18 cellular contexts compared by ENCODE assay signal in the genomic region with DNA sequence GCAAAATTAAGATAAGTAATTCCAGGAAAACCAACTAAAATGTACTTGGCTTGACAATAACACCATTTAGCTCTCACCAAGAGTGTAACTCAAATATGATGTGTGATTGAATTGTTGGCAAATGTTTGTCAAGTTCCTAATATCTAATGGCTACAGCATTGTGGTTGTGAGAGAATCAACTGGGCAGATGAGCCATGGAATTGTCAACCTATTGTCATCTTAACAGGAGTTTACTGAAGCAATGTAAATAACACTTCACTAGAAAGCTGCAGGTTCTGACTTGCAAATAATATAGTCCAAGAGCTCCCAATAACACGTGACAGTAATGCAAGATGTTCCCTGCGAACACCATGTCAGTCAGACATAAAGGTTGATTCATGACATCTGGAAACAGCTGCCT.
"Had no signal": no experiment of that assay in that cellular context is flagged by ENCODE, and none has a peak within 500 bp of the region (broad histone marks: within the 10 kb centered on the region; RNA-seq: fewer than 3 reads in every experiment).

No MANE protein-coding gene starts in this region.

- H3K4me1 ChIP-seq: colonic mucosa, esophagus muscularis mucosa, left lung, vagina had no signal

- ATAC-seq: activated CD8-positive, alpha-beta T cell treated with anti-CD3 and anti-CD28 coated beads, Interleukin-2, amount 10 ng/mL, durations not matched to agents 7 days and 5 days; activated naive CD4-positive, alpha-beta T cell treated with anti-CD3 and anti-CD28 coated beads, Interleukin-2, amount 50 U/mL, for 72 hours; left lung had no signal

- H3K27me3 Mint-ChIP-seq: activated B cell treated with CpG ODN at 0.5 μM for 24 hours; activated CD4-positive, alpha-beta T cell treated with anti-CD3 and anti-CD28 coated beads, Interleukin-2, amount 10 ng/mL, durations not matched to agents 24 days and 14 days had no signal

- H3K27ac ChIP-seq: colonic mucosa, esophagus muscularis mucosa, left lung, ovary, tibial artery, vagina had no signal

- H3K27ac Mint-ChIP-seq: activated B cell treated with CpG ODN at 0.5 μM for 24 hours; activated CD4-positive, alpha-beta T cell treated with anti-CD3 and anti-CD28 coated beads, Interleukin-2, amount 10 ng/mL, durations not matched to agents 24 days and 14 days; activated CD8-positive, alpha-beta T cell treated with anti-CD3 and anti-CD28 coated beads, Interleukin-2, amount 10 ng/mL, durations not matched to agents 7 days and 5 days; activated naive CD4-positive, alpha-beta T cell treated with anti-CD3 and anti-CD28 coated beads, Interleukin-2, amount 50 U/mL, for 72 hours; naive B cell had no signal

- DNase-seq: activated B cell treated with CpG ODN at 0.5 μM for 24 hours; activated CD4-positive, alpha-beta T cell treated with anti-CD3 and anti-CD28 coated beads, Interleukin-2, amount 10 ng/mL, durations not matched to agents 24 days and 14 days; activated CD8-positive, alpha-beta memory T cell treated with anti-CD3 and anti-CD28 coated beads, Interleukin-2, amount 50 U/mL, for 4 hours; activated CD8-positive, alpha-beta T cell treated with anti-CD3 and anti-CD28 coated beads, Interleukin-2, amount 10 ng/mL, durations not matched to agents 7 days and 5 days; activated effector memory CD4-positive, alpha-beta T cell treated with anti-CD3 and anti-CD28 coated beads, Interleukin-2, amount 50 U/mL, for 16 hours; activated T-cell treated with anti-CD3 and anti-CD28 coated beads, Interleukin-2, amount 50 U/mL, for 48 hours; central memory CD4-positive, alpha-beta T cell; colonic mucosa; hippocampal formation; left lung; naive B cell; ovary; stimulated activated CD4-positive, alpha-beta T cell treated with anti-CD3 and anti-CD28 coated beads, Interleukin-12 subunit alpha, Interleukin-12 subunit beta, amount 100 ng/mL, for 4 hours; stimulated activated naive CD4-positive, alpha-beta T cell; tibial artery had no signal

- H3K27me3 ChIP-seq: colonic mucosa, left lung, ovary, tibial artery, vagina had no signal

- H3K4me3 ChIP-seq: colonic mucosa, esophagus muscularis mucosa, left lung, ovary, tibial artery, vagina had no signal

- H3K36me3 ChIP-seq: colonic mucosa, esophagus muscularis mucosa, left lung, ovary, tibial artery, vagina had no signal

- H3K9me3 ChIP-seq: colonic mucosa, esophagus muscularis mucosa, ovary, tibial artery, vagina had no signal

- H3K4me1 Mint-ChIP-seq: activated B cell treated with CpG ODN at 0.5 μM for 24 hours; activated CD4-positive, alpha-beta T cell treated with anti-CD3 and anti-CD28 coated beads, Interleukin-2, amount 10 ng/mL, durations not matched to agents 24 days and 14 days; naive B cell had no signal

- H3K4me3 Mint-ChIP-seq: activated B cell treated with CpG ODN at 0.5 μM for 24 hours; activated CD4-positive, alpha-beta T cell treated with anti-CD3 and anti-CD28 coated beads, Interleukin-2, amount 10 ng/mL, durations not matched to agents 24 days and 14 days; activated CD8-positive, alpha-beta T cell treated with anti-CD3 and anti-CD28 coated beads, Interleukin-2, amount 10 ng/mL, durations not matched to agents 7 days and 5 days; naive B cell had no signal

- H3K9me3 Mint-ChIP-seq: activated CD4-positive, alpha-beta T cell treated with anti-CD3 and anti-CD28 coated beads, Interleukin-2, amount 10 ng/mL, durations not matched to agents 24 days and 14 days had no signal

- H3K36me3 Mint-ChIP-seq: activated naive CD4-positive, alpha-beta T cell treated with anti-CD3 and anti-CD28 coated beads, Interleukin-2, amount 50 U/mL, for 72 hours had no signal
